ENCODE assay signal across 9 cellular contexts in the genomic region with DNA sequence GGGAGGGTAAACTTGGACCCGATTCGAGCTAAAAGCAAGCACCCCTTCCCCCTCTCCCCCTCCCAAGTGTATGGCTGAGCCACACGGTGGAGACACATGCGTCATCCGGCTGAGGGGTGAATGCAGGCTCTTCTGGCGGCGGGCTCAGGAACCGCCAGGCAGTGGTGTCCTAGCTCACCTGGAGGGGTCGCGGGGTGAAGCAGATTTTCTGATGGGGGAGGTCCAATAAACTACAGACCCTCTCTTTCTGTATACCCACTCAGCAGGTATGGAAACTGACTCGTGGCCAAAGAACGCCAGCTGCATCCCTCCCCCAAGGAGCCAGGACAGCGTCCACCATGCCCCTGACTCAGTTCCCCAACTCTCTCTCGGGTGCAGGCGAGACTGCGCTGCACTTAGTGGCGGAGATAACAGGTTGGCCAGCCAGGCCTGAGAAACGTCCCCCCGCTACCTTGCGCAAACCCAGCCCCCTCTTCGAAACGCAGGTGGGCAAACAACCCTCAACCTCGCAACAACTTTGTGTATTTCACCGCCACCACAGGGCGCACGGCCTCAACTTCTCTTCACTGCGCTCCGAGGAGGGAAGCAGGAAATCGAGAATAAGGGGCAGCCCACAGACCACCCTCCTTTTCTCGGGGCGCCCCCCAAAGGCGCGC. TPM values are rescaled to one million over a fixed set of nuclear protein-coding genes. Genes with fewer than 3 reads are reported as not detected.
DNase-seq lines count a peak whose midpoint lies in the region; ATAC-seq and TF ChIP-seq lines count a peak whose summit lies in the region.
"Had no signal": no experiment of that assay in that cellular context is flagged by ENCODE, and none has a peak within 500 bp of the region (broad histone marks: within the 10 kb centered on the region; RNA-seq: fewer than 3 reads in every experiment).

No MANE protein-coding gene starts in this region.

- H3K9me2 ChIP-seq in HCT116 (ENCODE audit: insufficient read depth), result no peaks in the 10 kb centered on the region

- H3K27ac ChIP-seq in HCT116 (ENCODE audit: low read depth, low read length) (peak overlapping the region; percentile 88), prostate gland (peak overlapping the region; percentile 88)

- H3K4me3 ChIP-seq in HCT116 (replicated peaks in 1 of 2; ENCODE audit: low read depth in 1 of 2, low read length in 2 of 2) (peak overlapping the region; percentile 81 to 91), prostate gland (peak overlapping the region; percentile 66 to 75)

- peak; percentile 63 for DNase-seq in Ammon's horn (ENCODE audit: low spot score)
- DNase-seq in HCT116 (ENCODE audit: low read depth, low spot score), result no peak
- no peak for DNase-seq in activated naive CD8-positive, alpha-beta T cell treated with anti-CD3 and anti-CD28 coated beads, Interleukin-2, amount 50 U/mL, for 24 hours
- peak; percentile 55 for DNase-seq in left ventricle myocardium superior
- DNase-seq in prostate gland (ENCODE audit: low spot score), result peak; percentile 61
- DNase-seq in foreskin melanocyte, result no peak
- no peak for DNase-seq in activated naive CD4-positive, alpha-beta T cell treated with anti-CD3 and anti-CD28 coated beads, Interleukin-2, amount 10 ng/mL, durations not matched to agents 7 days and 5 days

- H3K79me2 ChIP-seq in HCT116 (ENCODE audit: insufficient read depth, low read length), result peaks cover 57% of the 10 kb centered on the region

- peak; percentile 45; the same call in 1 of the 2 replicates for TF ChIP-seq RAD21 in HCT116 (IDR thresholded peaks at IDR 0.05; ENCODE audit: low read depth)

- BruUV-seq in HCT116 (replicated peaks; lab: Mats Ljungman, UMichigan), result no TSS peak

- H3K9ac ChIP-seq in HCT116 (ENCODE audit: low read length), result peak overlapping the region; percentile 81

- peak overlapping the region; percentile 12 for H2AFZ ChIP-seq in HCT116 (ENCODE audit: low read depth, low read length, poor library complexity, severe bottlenecking)

- ATAC-seq in HCT116 (peak; percentile 51), left ventricle myocardium superior (peak; percentile 55), GM19351 (IDR thresholded peaks at IDR 0.05; ENCODE audit: unreplicated experiment) (no peak)
- ATAC-seq in activated naive CD8-positive, alpha-beta T cell treated with anti-CD3 and anti-CD28 coated beads, Interleukin-2, amount 50 U/mL, for 24 hours, result no peak

- TF ChIP-seq CTCF in HCT116 (IDR thresholded peaks at IDR 0.05 in 2 of 3, conservative IDR thresholded peaks at IDR 0.05 in 1 of 3; ENCODE audit: borderline replicate concordance in 1 of 3, insufficient read depth in 1 of 3, low read depth in 2 of 3, low read length in 2 of 3) (peak; percentile 22 to 28 (median 25); a peak in 2 of 6 replicates), prostate gland (IDR thresholded peaks at IDR 0.05) (peak; percentile 13 to 51 (median 38))

- no peaks in the 10 kb centered on the region for H3K9me3 Mint-ChIP-seq in activated naive CD8-positive, alpha-beta T cell treated with anti-CD3 and anti-CD28 coated beads, Interleukin-2, amount 50 U/mL, for 24 hours
- H3K9me3 Mint-ChIP-seq in activated naive CD4-positive, alpha-beta T cell treated with anti-CD3 and anti-CD28 coated beads, Interleukin-2, amount 10 ng/mL, durations not matched to agents 7 days and 5 days, result no peaks in the 10 kb centered on the region

- no peak for TF ChIP-seq POLR2A in HCT116 (IDR thresholded peaks at IDR 0.05; ENCODE audit: borderline replicate concordance, extremely low read depth, insufficient read depth, insufficient read length)
- peak; percentile 30 for TF ChIP-seq POLR2A in prostate gland (IDR thresholded peaks at IDR 0.05)

- H4K20me1 ChIP-seq in HCT116 (ENCODE audit: insufficient read depth), result no peaks in the 10 kb centered on the region

- H3K36me3 ChIP-seq in HCT116 (ENCODE audit: control insufficient read depth in 1 of 2, insufficient read depth in 2 of 2, low read length in 2 of 2) (no peaks in the 10 kb centered on the region), prostate gland (no peaks in the 10 kb centered on the region)

- CTCF ChIA-PET in HCT116 (lab: Charles Lee), result no interaction called here
- CTCF ChIA-PET in activated naive CD4-positive, alpha-beta T cell treated with anti-CD3 and anti-CD28 coated beads, Interleukin-2, amount 10 ng/mL, durations not matched to agents 7 days and 5 days (lab: Charles Lee), result interaction anchor here (1.0 kb wide), 1 partner anchor 10 kb away, joined by 3 read pairs; no protein-coding TSS in a partner anchor

- peak overlapping the region; percentile 83 for H3K4me3 Mint-ChIP-seq in activated naive CD8-positive, alpha-beta T cell treated with anti-CD3 and anti-CD28 coated beads, Interleukin-2, amount 50 U/mL, for 24 hours
- H3K4me3 Mint-ChIP-seq in activated naive CD4-positive, alpha-beta T cell treated with anti-CD3 and anti-CD28 coated beads, Interleukin-2, amount 10 ng/mL, durations not matched to agents 7 days and 5 days, result no peak overlapping the region

- H3K9me3 ChIP-seq in HCT116 (ENCODE audit: control insufficient read depth in 1 of 2, insufficient read depth in 1 of 2, low read depth in 1 of 2, low read length in 2 of 2), result no peaks in the 10 kb centered on the region
- H3K9me3 ChIP-seq in prostate gland, result no peaks in the 10 kb centered on the region

- H3K4me2 ChIP-seq in HCT116 (ENCODE audit: low read length), result peak overlapping the region; percentile 91

- H3K36me3 Mint-ChIP-seq in activated naive CD8-positive, alpha-beta T cell treated with anti-CD3 and anti-CD28 coated beads, Interleukin-2, amount 50 U/mL, for 24 hours (ENCODE audit: low read depth), result no peaks in the 10 kb centered on the region
- no peaks in the 10 kb centered on the region for H3K36me3 Mint-ChIP-seq in activated naive CD4-positive, alpha-beta T cell treated with anti-CD3 and anti-CD28 coated beads, Interleukin-2, amount 10 ng/mL, durations not matched to agents 7 days and 5 days

- WGBS in prostate gland, result 2% methylated on average over 33 of the region's 33 CpGs

- no peaks in the 10 kb centered on the region for H3K27me3 ChIP-seq in HCT116 (ENCODE audit: insufficient read depth, low read length)
- H3K27me3 ChIP-seq in prostate gland (replicated peaks; ENCODE audit: insufficient read depth), result no peaks in the 10 kb centered on the region

- peaks cover 63% of the 10 kb centered on the region for H3K27me3 Mint-ChIP-seq in activated naive CD8-positive, alpha-beta T cell treated with anti-CD3 and anti-CD28 coated beads, Interleukin-2, amount 50 U/mL, for 24 hours
- H3K27me3 Mint-ChIP-seq in activated naive CD4-positive, alpha-beta T cell treated with anti-CD3 and anti-CD28 coated beads, Interleukin-2, amount 10 ng/mL, durations not matched to agents 7 days and 5 days, result peaks cover 62% of the 10 kb centered on the region

- RAD21 ChIA-PET in HCT116 (lab: Charles Lee; ENCODE audit: low non-redundant PET in 1 of 2, low total read pairs in 2 of 2, uncharacterized antibody in 2 of 2, unreplicated experiment in 2 of 2), result no interaction called here

- intact Hi-C loops in HCT116 (cut with micrococcal nuclease), result loop anchor here (5.0 kb wide), 2 partner anchors 160 to 250 kb away; no protein-coding TSS in a partner anchor
- intact Hi-C loops in left ventricle myocardium superior (cut with micrococcal nuclease), result no loop called here
- intact Hi-C loops in prostate gland (cut with DNase I), result loop anchor here (10.0 kb wide), 2 partner anchors 117 to 253 kb away; no protein-coding TSS in a partner anchor

- H3K4me1 Mint-ChIP-seq in activated naive CD8-positive, alpha-beta T cell treated with anti-CD3 and anti-CD28 coated beads, Interleukin-2, amount 50 U/mL, for 24 hours, result peaks cover 19% of the 10 kb centered on the region
- H3K4me1 Mint-ChIP-seq in activated naive CD4-positive, alpha-beta T cell treated with anti-CD3 and anti-CD28 coated beads, Interleukin-2, amount 10 ng/mL, durations not matched to agents 7 days and 5 days, result peaks cover 9% of the 10 kb centered on the region

- no peak overlapping the region for H3K27ac Mint-ChIP-seq in activated naive CD8-positive, alpha-beta T cell treated with anti-CD3 and anti-CD28 coated beads, Interleukin-2, amount 50 U/mL, for 24 hours
- H3K27ac Mint-ChIP-seq in activated naive CD4-positive, alpha-beta T cell treated with anti-CD3 and anti-CD28 coated beads, Interleukin-2, amount 10 ng/mL, durations not matched to agents 7 days and 5 days, result no peak overlapping the region
- H3K27ac Mint-ChIP-seq: IgD-negative memory B cell had no signal

- H3K4me1 ChIP-seq in HCT116 (ENCODE audit: control insufficient read depth in 1 of 2, insufficient read depth in 2 of 2, low read length in 2 of 2) (peaks cover 26 to 28% of the 10 kb centered on the region in 2 experiments), prostate gland (replicated peaks) (no peaks in the 10 kb centered on the region)

- POLR2A ChIA-PET in HCT116 (lab: Charles Lee), result interaction anchor here (1.0 kb wide), 1 partner anchor 15 kb away, joined by 5 read pairs; no protein-coding TSS in a partner anchor

TF ChIP-seq in HCT116, 20 proteins besides CTCF, POLR2A, EP300 and RAD21 (continues in another document):
- TF ChIP-seq EGR1 (IDR thresholded peaks at IDR 0.05; ENCODE audit: low read depth) (no peak), TCF7L2 (IDR thresholded peaks at IDR 0.05; ENCODE audit: borderline replicate concordance, extremely low read depth, insufficient read depth, insufficient read length) (no peak), POLR2AphosphoS5 (IDR thresholded peaks at IDR 0.05; ENCODE audit: low read depth, low read length) (peak; percentile 24; the same call in 1 of the 2 replicates), ZNF274 (IDR thresholded peaks at IDR 0.05; ENCODE audit: low read depth, low read length) (no peak)
- TF ChIP-seq, protein P1, sequence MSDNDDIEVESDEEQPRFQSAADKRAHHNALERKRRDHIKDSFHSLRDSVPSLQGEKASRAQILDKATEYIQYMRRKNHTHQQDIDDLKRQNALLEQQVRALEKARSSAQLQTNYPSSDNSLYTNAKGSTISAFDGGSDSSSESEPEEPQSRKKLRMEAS (IDR thresholded peaks at IDR 0.05), result peak; percentile 49; the same call in 1 of the 2 replicates

RNA-seq across cellular contexts. Expression of a gene that starts 1.3 kb away (rescaled TPM):
- total RNA-seq in HCT116 (2021; ENCODE audit: unreplicated experiment) (38.6 TPM), left ventricle myocardium superior (37.5 TPM), prostate gland (10 to 100 TPM; 37.5 to 51.6 TPM)
- 16.6 and 18.5 TPM in 2 replicates for polyA plus RNA-seq in HCT116 (2012)

Comparison
In these comparisons a context has a peak if more than half of its experiments do, and no peak if none do; other contexts are left out.
1. DNase-seq: peak in Ammon's horn (single experiment), left ventricle myocardium superior (single experiment) and prostate gland (single experiment); none in HCT116 (single experiment), activated naive CD8-positive, alpha-beta T cell treated with anti-CD3 and anti-CD28 coated beads, Interleukin-2, amount 50 U/mL, for 24 hours (single experiment), foreskin melanocyte (single experiment) and activated naive CD4-positive, alpha-beta T cell treated with anti-CD3 and anti-CD28 coated beads, Interleukin-2, amount 10 ng/mL, durations not matched to agents 7 days and 5 days (single experiment).
2. ATAC-seq: peak in HCT116 (single experiment) and left ventricle myocardium superior (single experiment); none in activated naive CD8-positive, alpha-beta T cell treated with anti-CD3 and anti-CD28 coated beads, Interleukin-2, amount 50 U/mL, for 24 hours (single experiment) and GM19351 (single experiment).